ENCODE assay signal across 8 cellular contexts in the genomic region with DNA sequence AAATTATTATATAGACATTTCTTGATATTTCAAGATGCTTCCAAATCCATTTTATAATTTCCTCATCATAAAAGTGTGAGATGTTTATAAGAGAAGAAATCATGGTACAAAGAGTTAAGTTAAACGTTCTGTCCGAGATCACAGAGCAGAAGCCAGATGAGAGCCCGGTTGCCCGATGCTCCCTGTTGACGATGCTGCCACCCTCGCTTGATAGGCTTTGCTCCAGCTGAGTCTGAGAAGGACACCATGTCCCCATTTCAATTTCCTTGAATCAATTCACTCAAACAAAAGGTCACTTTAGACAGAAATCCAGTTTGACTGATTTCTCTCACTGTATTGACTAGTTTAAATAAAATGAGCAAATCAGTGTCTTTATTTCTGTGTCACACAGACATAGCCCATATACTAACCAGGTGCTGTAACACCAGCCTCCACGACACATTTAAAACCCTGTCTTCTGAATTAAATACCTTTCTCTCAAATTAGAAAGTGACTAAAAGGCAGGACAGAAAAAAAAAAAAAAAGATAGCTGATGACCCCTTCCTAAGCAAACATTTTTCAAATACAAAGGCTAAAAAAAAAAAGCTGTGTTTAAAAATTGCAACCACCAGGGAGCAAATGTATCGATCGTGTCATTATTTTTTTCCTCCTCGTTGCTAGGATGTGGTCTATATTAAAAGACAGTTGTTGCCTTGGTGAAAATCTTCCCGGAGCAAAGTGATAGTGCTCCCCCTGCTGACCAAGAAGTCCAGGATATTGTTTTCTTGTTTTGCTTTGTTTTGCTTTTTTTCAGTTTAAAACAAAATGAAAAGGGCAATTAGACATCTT. TPM values are rescaled to one million over a fixed set of nuclear protein-coding genes. Genes with fewer than 3 reads are reported as not detected.
DNase-seq lines count a peak whose midpoint lies in the region; ATAC-seq, FAIRE-seq and TF ChIP-seq lines count a peak whose summit lies in the region.

No MANE protein-coding gene starts in this region.

- peak overlapping the region; percentile 47 for H3K4me3 Mint-ChIP-seq in activated CD4-positive, alpha-beta memory T cell treated with anti-CD3 and anti-CD28 coated beads, Interleukin-2, amount 10 ng/mL, durations not matched to agents 7 days and 5 days

- in situ Hi-C loops in GM13976 (cut with MboI; ENCODE audit: low sequenced_read_pairs, unreplicated experiment), result loop anchor here (10.0 kb wide), 3 partner anchors 289 to 509 kb away; partner anchors contain the start of gene PRKACB

- peak overlapping the region; percentile 1 for H3K27ac Mint-ChIP-seq in activated CD4-positive, alpha-beta memory T cell treated with anti-CD3 and anti-CD28 coated beads, Interleukin-2, amount 10 ng/mL, durations not matched to agents 7 days and 5 days

- no peaks in the 10 kb centered on the region for H4K20me1 ChIP-seq in endothelial cell of umbilical vein (replicated peaks; ENCODE audit: control insufficient read depth, extremely low read depth, insufficient read depth, low read length)

- peak overlapping the region; percentile 69 for H3K27ac ChIP-seq in endothelial cell of umbilical vein (ENCODE audit: insufficient read depth, low read depth, low read length)
- H3K27ac ChIP-seq in mucosa of rectum (ENCODE audit: low read depth in 2 of 2, low read length in 2 of 2), result peak overlapping the region; percentile 67 to 83

- H2AFZ ChIP-seq in endothelial cell of umbilical vein (ENCODE audit: low read depth, low read length), result peak overlapping the region; percentile 80

- H3K9me3 Mint-ChIP-seq in activated CD4-positive, alpha-beta memory T cell treated with anti-CD3 and anti-CD28 coated beads, Interleukin-2, amount 10 ng/mL, durations not matched to agents 7 days and 5 days, result peaks cover 10% of the 10 kb centered on the region

- H3K9me3 ChIP-seq in endothelial cell of umbilical vein (replicated peaks; ENCODE audit: control insufficient read depth, insufficient read depth, low read length) (no peaks in the 10 kb centered on the region), mucosa of rectum (ENCODE audit: control insufficient read depth in 2 of 2, low read length in 2 of 2) (peaks cover 3 to 6% of the 10 kb centered on the region in 2 donors)

- DNase-seq in AG04449 (ENCODE audit: low read depth, low spot score) (peak; percentile 16), GM13976 (ENCODE audit: low spot score) (peak; percentile 47), NCI-H526 treated with DMSO at 0.1 percent for 48 hours (lab: John Stamatoyannopoulos, UW) (peak; percentile 81), endothelial cell of umbilical vein (ENCODE audit: low read depth, low spot score) (peak; percentile 81), superior temporal gyrus (ENCODE audit: extremely low spot score) (peak; percentile 95)
- DNase-seq in activated CD4-positive, alpha-beta memory T cell treated with anti-CD3 and anti-CD28 coated beads, Interleukin-2, amount 10 ng/mL, durations not matched to agents 7 days and 5 days, result peak; percentile 60

- TF ChIP-seq POLR2A in endothelial cell of umbilical vein (IDR thresholded peaks at IDR 0.05; ENCODE audit: low read depth, low read length), result no peak

- peaks cover 5% of the 10 kb centered on the region for H3K4me1 ChIP-seq in endothelial cell of umbilical vein (ENCODE audit: control insufficient read depth, extremely low read depth, insufficient read depth, low read length)
- H3K4me1 ChIP-seq in mucosa of rectum (ENCODE audit: control insufficient read depth in 2 of 2, insufficient read depth in 2 of 2, low read length in 2 of 2), result peaks cover 3 to 5% of the 10 kb centered on the region in 2 donors

- TSS peak; percentile 50 for BruUV-seq in endothelial cell of umbilical vein (replicated peaks; lab: Mats Ljungman, UMichigan)

- peak overlapping the region; percentile 73 for H3K9ac ChIP-seq in endothelial cell of umbilical vein (replicated peaks; ENCODE audit: extremely low read depth, insufficient read depth, low read length)
- peak overlapping the region; percentile 4 to 69 for H3K9ac ChIP-seq in mucosa of rectum (ENCODE audit: low read depth in 1 of 2, low read length in 2 of 2)

- H3K4me3 ChIP-seq in AG04449 (ENCODE audit: low read depth, low read length), result no peak overlapping the region; the same call in 1 of the 2 replicates
- H3K4me3 ChIP-seq in endothelial cell of umbilical vein (replicated peaks in 1 of 3; ENCODE audit: insufficient read depth in 1 of 3, low read depth in 1 of 3, low read length in 3 of 3), result peak overlapping the region in 1 of 3 experiments; percentile 52
- H3K4me3 ChIP-seq in mucosa of rectum (ENCODE audit: low read length in 2 of 2), result peak overlapping the region; percentile 64 to 72

- H3K79me2 ChIP-seq in endothelial cell of umbilical vein (ENCODE audit: control insufficient read depth, insufficient read depth, low read length), result no peaks in the 10 kb centered on the region

- TF ChIP-seq CTCF in AG04449 (IDR thresholded peaks at IDR 0.05; ENCODE audit: insufficient read depth, low read length, missing control alignments) (peak; percentile 62), GM13976 (IDR thresholded peaks at IDR 0.05; ENCODE audit: borderline replicate concordance, control extremely low read depth, extremely low read depth, insufficient read depth, missing control alignments) (peak; percentile 49), endothelial cell of umbilical vein (IDR thresholded peaks at IDR 0.05; ENCODE audit: extremely low read depth in 1 of 2, insufficient read depth in 1 of 2, low read depth in 1 of 2, low read length in 2 of 2) (peak; percentile 64 to 67)

- H3K27me3 ChIP-seq in endothelial cell of umbilical vein (ENCODE audit: control insufficient read depth in 2 of 2, insufficient read depth in 2 of 2, low read length in 2 of 2), result no peaks in the 10 kb centered on the region
- no peaks in the 10 kb centered on the region for H3K27me3 ChIP-seq in mucosa of rectum (ENCODE audit: control insufficient read depth in 2 of 2, insufficient read depth in 2 of 2, low read length in 2 of 2)

- no peaks in the 10 kb centered on the region for H3K27me3 Mint-ChIP-seq in activated CD4-positive, alpha-beta memory T cell treated with anti-CD3 and anti-CD28 coated beads, Interleukin-2, amount 10 ng/mL, durations not matched to agents 7 days and 5 days

- ATAC-seq in HG03442 (IDR thresholded peaks at IDR 0.05; ENCODE audit: unreplicated experiment), result peak; percentile 48

- H3K4me1 Mint-ChIP-seq in activated CD4-positive, alpha-beta memory T cell treated with anti-CD3 and anti-CD28 coated beads, Interleukin-2, amount 10 ng/mL, durations not matched to agents 7 days and 5 days, result peaks cover 10% of the 10 kb centered on the region

- POLR2A ChIA-PET in AG04449 (lab: Yijun Ruan, JAX), result no interaction called here
- POLR2A ChIA-PET in activated CD4-positive, alpha-beta memory T cell treated with anti-CD3 and anti-CD28 coated beads, Interleukin-2, amount 10 ng/mL, durations not matched to agents 7 days and 5 days (lab: Charles Lee), result interaction anchor here (0.7 to 7.8 kb wide), 3 partner anchors 141 to 311 kb away, joined by 3 to 70 read pairs (median 3); partner anchors contain the start of genes CTBS and PRKACB
- POLR2A ChIA-PET in endothelial cell of umbilical vein (lab: Charles Lee), result interaction anchor here (2.3 kb wide), 1 partner anchor 289 kb away, joined by 13 read pairs; the partner anchor contains the start of gene PRKACB

- H3K36me3 ChIP-seq in endothelial cell of umbilical vein (ENCODE audit: control insufficient read depth in 2 of 2, extremely low read depth in 1 of 2, insufficient read depth in 2 of 2, low read length in 2 of 2) (no peaks in the 10 kb centered on the region), mucosa of rectum (ENCODE audit: control insufficient read depth in 2 of 2, insufficient read depth in 2 of 2, low read length in 2 of 2) (no peaks in the 10 kb centered on the region)

- intact Hi-C loops in endothelial cell of umbilical vein (cut with micrococcal nuclease), result loop anchor here (1.0 to 10.0 kb wide), 11 partner anchors 68 to 526 kb away; partner anchors contain the start of gene TTLL7

- H3K9me1 ChIP-seq in endothelial cell of umbilical vein (replicated peaks; ENCODE audit: control insufficient read depth, extremely low read depth, insufficient read depth, low read length), result no peaks in the 10 kb centered on the region

- H3K4me2 ChIP-seq in endothelial cell of umbilical vein (ENCODE audit: insufficient read depth, low read length), result peak overlapping the region; percentile 83

- H3K36me3 Mint-ChIP-seq in activated CD4-positive, alpha-beta memory T cell treated with anti-CD3 and anti-CD28 coated beads, Interleukin-2, amount 10 ng/mL, durations not matched to agents 7 days and 5 days (ENCODE audit: low read depth), result no peaks in the 10 kb centered on the region

- dilution Hi-C loops in endothelial cell of umbilical vein (cut with MboI; ENCODE audit: extremely low pct_ligation_motif_present, low sequenced_read_pairs), result loop anchor here (25.0 kb wide), 2 partner anchors 179 to 296 kb away; partner anchors contain the start of gene PRKACB

- CTCF ChIA-PET in AG04449 (lab: Yijun Ruan, JAX) (interaction anchor here (0.6 to 14.4 kb wide), 52 partner anchors 8 to 527 kb away, joined by 3 to 255 read pairs (median 4); partner anchors contain the start of gene PRKACB), endothelial cell of umbilical vein (lab: Charles Lee) (interaction anchor here (0.6 to 10.9 kb wide), 25 partner anchors 8 to 504 kb away, joined by 3 to 201 read pairs (median 4); partner anchors contain the start of genes PRKACB and SAMD13)
- CTCF ChIA-PET in activated CD4-positive, alpha-beta memory T cell treated with anti-CD3 and anti-CD28 coated beads, Interleukin-2, amount 10 ng/mL, durations not matched to agents 7 days and 5 days (lab: Charles Lee), result interaction anchor here (0.5 to 7.3 kb wide), 25 partner anchors 10 to 526 kb away, joined by 3 to 81 read pairs (median 4); partner anchors contain the start of genes CTBS, GNG5, PRKACB and SAMD13

- FAIRE-seq in endothelial cell of umbilical vein (lab: Jason Lieb, UNC), result peak; percentile 78

RNA-seq across cellular contexts. Expression of gene DNASE2B, which starts 35.2 kb away (rescaled TPM):
- not detected for total RNA-seq in activated CD4-positive, alpha-beta memory T cell treated with anti-CD3 and anti-CD28 coated beads, Interleukin-2, amount 10 ng/mL, durations not matched to agents 7 days and 5 days
- total RNA-seq in endothelial cell of umbilical vein, result not detected in 2 replicates
- polyA plus RNA-seq in endothelial cell of umbilical vein, result not detected in 2 replicates
- polyA plus RNA-seq in endothelial cell of umbilical vein (2011; cell fraction: cytosol; rRNA removed), result not detected in 2 replicates
- polyA plus RNA-seq in endothelial cell of umbilical vein (2011; cell fraction: nucleus; rRNA removed), result 0.18 and 0.25 TPM in 2 replicates
- not detected in 2 replicates for polyA plus RNA-seq in endothelial cell of umbilical vein (2012)
- not detected in 2 replicates for polyA minus RNA-seq in endothelial cell of umbilical vein
- polyA minus RNA-seq in endothelial cell of umbilical vein (2011; cell fraction: cytosol; rRNA and poly(A)+ RNA removed), result not detected
- polyA minus RNA-seq in endothelial cell of umbilical vein (2011; cell fraction: nucleus; rRNA and poly(A)+ RNA removed), result not detected in 2 replicates

RNA-seq across cellular contexts. Expression of gene RPF1, which starts 45.6 kb away (rescaled TPM):
- total RNA-seq in activated CD4-positive, alpha-beta memory T cell treated with anti-CD3 and anti-CD28 coated beads, Interleukin-2, amount 10 ng/mL, durations not matched to agents 7 days and 5 days, result 10 to 100 TPM; 37.8 to 39.7 TPM
- total RNA-seq in endothelial cell of umbilical vein, result 32.6 and 34.3 TPM in 2 replicates
- 10.9 and 15.3 TPM in 2 replicates for polyA plus RNA-seq in endothelial cell of umbilical vein
- polyA plus RNA-seq in endothelial cell of umbilical vein (2011; cell fraction: cytosol; rRNA removed), result 25.5 and 27.4 TPM in 2 replicates
- 16.2 and 20.3 TPM in 2 replicates for polyA plus RNA-seq in endothelial cell of umbilical vein (2011; cell fraction: nucleus; rRNA removed)
- polyA plus RNA-seq in endothelial cell of umbilical vein (2012), result 33.3 and 43.1 TPM in 2 replicates
- 5.1 and 5.4 TPM in 2 replicates for polyA minus RNA-seq in endothelial cell of umbilical vein
- 9.3 TPM for polyA minus RNA-seq in endothelial cell of umbilical vein (2011; cell fraction: cytosol; rRNA and poly(A)+ RNA removed)
- polyA minus RNA-seq in endothelial cell of umbilical vein (2011; cell fraction: nucleus; rRNA and poly(A)+ RNA removed), result 8.7 and 8.8 TPM in 2 replicates

Comparison
In these comparisons a context has a peak if more than half of its experiments do, and no peak if none do; other contexts are left out.
1. DNase-seq: peak in every context shown above with its lines; median percentile 95 in superior temporal gyrus; 81 in NCI-H526 treated with DMSO at 0.1 percent for 48 hours; 81 in endothelial cell of umbilical vein; 60 in activated CD4-positive, alpha-beta memory T cell treated with anti-CD3 and anti-CD28 coated beads, Interleukin-2, amount 10 ng/mL, durations not matched to agents 7 days and 5 days; 47 in GM13976; 16 in AG04449.